In genomic region chr3:13648060-13648743, GRCh38 we compare ENCODE assay signal across 8 cellular contexts.
A peak's percentile ranks its signal among the peaks of the same experiment; 100 is the strongest.
DNase-seq lines count a peak whose midpoint lies in the region; ATAC-seq and TF ChIP-seq lines count a peak whose summit lies in the region.

No MANE protein-coding gene starts in this region.

- ATAC-seq in left lung, result peak; percentile 83
- no peak for ATAC-seq in GM21825 (IDR thresholded peaks at IDR 0.05; ENCODE audit: unreplicated experiment)

- TF ChIP-seq CTCF in coronary artery (IDR thresholded peaks at IDR 0.05) (peak; percentile 94), left lung (IDR thresholded peaks at IDR 0.05) (peak; percentile 93)

- peaks cover 9 to 45% of the 10 kb centered on the region in 2 donors for H3K27me3 ChIP-seq in left lung

- no peaks in the 10 kb centered on the region for H3K36me3 ChIP-seq in left lung

- H3K4me3 ChIP-seq in coronary artery (peak overlapping the region; percentile 4), left lung (no peak overlapping the region)

- peaks cover 14% of the 10 kb centered on the region for H3K4me1 Mint-ChIP-seq in activated CD4-positive, alpha-beta T cell treated with anti-CD3 and anti-CD28 coated beads, Interleukin-2, amount 10 ng/mL, durations not matched to agents 24 days and 14 days

- peaks cover 4 to 20% of the 10 kb centered on the region in 2 donors for H3K4me1 ChIP-seq in left lung

- no peaks in the 10 kb centered on the region for H3K9me3 Mint-ChIP-seq in activated CD4-positive, alpha-beta T cell treated with anti-CD3 and anti-CD28 coated beads, Interleukin-2, amount 10 ng/mL, durations not matched to agents 24 days and 14 days

- no peak overlapping the region for H3K27ac Mint-ChIP-seq in activated CD4-positive, alpha-beta T cell treated with anti-CD3 and anti-CD28 coated beads, Interleukin-2, amount 10 ng/mL, durations not matched to agents 24 days and 14 days

- DNase-seq in DMS153 (lab: John Stamatoyannopoulos, UW) (peak; percentile 45), HCEC 1CT (peak; percentile 11), NCI-H345 treated with DMSO at 0.1 percent for 48 hours (lab: John Stamatoyannopoulos, UW; ENCODE audit: unreplicated experiment) (peak; percentile 39), coronary artery (ENCODE audit: low spot score) (peak; percentile 86), left lung (peak; percentile 64 to 91)
- peak; percentile 93 for DNase-seq in activated CD4-positive, alpha-beta T cell treated with anti-CD3 and anti-CD28 coated beads, Interleukin-2, amount 10 ng/mL, durations not matched to agents 24 days and 14 days
- DNase-seq in stimulated activated CD4-positive, alpha-beta T cell treated with anti-CD3 and anti-CD28 coated beads, TNF-alpha, amount 100 ng/mL, for 1 hour (ENCODE audit: low read depth in 3 of 3, low spot score in 1 of 3), result peak; percentile 44 to 68 (median 53)

- H3K36me3 Mint-ChIP-seq in activated CD4-positive, alpha-beta T cell treated with anti-CD3 and anti-CD28 coated beads, Interleukin-2, amount 10 ng/mL, durations not matched to agents 24 days and 14 days (ENCODE audit: low read depth), result no peaks in the 10 kb centered on the region

- H3K9me3 ChIP-seq in left lung, result no peaks in the 10 kb centered on the region

- intact Hi-C loops in activated CD4-positive, alpha-beta T cell treated with anti-CD3 and anti-CD28 coated beads, Interleukin-2, amount 10 ng/mL, durations not matched to agents 24 days and 14 days (cut with micrococcal nuclease), result loop anchor here (1.0 kb wide), 2 partner anchors 152 to 556 kb away; no protein-coding TSS in a partner anchor
- intact Hi-C loops in left lung (cut with DNase I), result loop anchor here in 1 of 2 donors (2.0 kb wide), 1 partner anchor 153 kb away; no protein-coding TSS in a partner anchor

- no peak overlapping the region for H3K4me3 Mint-ChIP-seq in activated CD4-positive, alpha-beta T cell treated with anti-CD3 and anti-CD28 coated beads, Interleukin-2, amount 10 ng/mL, durations not matched to agents 24 days and 14 days

- H3K27ac ChIP-seq in coronary artery (no peak overlapping the region), left lung (no peak overlapping the region)

- H3K27me3 Mint-ChIP-seq in activated CD4-positive, alpha-beta T cell treated with anti-CD3 and anti-CD28 coated beads, Interleukin-2, amount 10 ng/mL, durations not matched to agents 24 days and 14 days, result peaks cover 45% of the 10 kb centered on the region

Comparison
In these comparisons a context has a peak if more than half of its experiments do, and no peak if none do; other contexts are left out.
1. DNase-seq: peak in every context shown above with its lines; median percentile 93 in activated CD4-positive, alpha-beta T cell treated with anti-CD3 and anti-CD28 coated beads, Interleukin-2, amount 10 ng/mL, durations not matched to agents 24 days and 14 days; 86 in coronary artery; 78 in left lung; 53 in stimulated activated CD4-positive, alpha-beta T cell treated with anti-CD3 and anti-CD28 coated beads, TNF-alpha, amount 100 ng/mL, for 1 hour; 45 in DMS153; 39 in NCI-H345 treated with DMSO at 0.1 percent for 48 hours; 11 in HCEC 1CT.